ENCODE assay signal across 19 cellular contexts in the genomic region with DNA sequence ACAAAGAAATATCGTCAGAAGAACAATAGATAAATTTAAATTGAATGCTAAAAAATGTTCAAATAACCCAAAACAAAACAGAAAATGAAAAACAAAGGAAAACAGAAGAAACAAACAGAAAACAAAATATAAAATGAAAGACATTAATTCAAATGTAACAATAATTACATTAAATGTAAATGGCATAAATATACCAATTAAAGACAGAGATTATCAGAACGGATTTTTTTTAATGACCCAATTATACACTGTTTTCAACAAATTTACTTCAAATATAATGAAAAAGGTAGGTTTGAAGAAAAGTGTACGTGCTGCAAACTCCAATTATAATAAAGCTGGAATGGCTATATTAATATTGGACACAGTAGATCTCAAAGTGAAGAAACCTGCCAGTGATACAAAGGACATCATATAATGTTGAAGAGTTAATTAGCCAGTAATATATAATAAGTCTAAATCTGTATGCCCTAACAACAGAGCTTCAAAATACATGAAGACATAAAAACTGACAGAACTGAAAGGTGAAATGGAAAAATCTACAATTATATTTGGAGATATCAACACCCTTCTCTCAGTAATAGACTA.
DNase-seq lines count a peak whose midpoint lies in the region; ATAC-seq, FAIRE-seq and TF ChIP-seq lines count a peak whose summit lies in the region.
"Had no signal": no experiment of that assay in that cellular context is flagged by ENCODE, and none has a peak within 500 bp of the region (broad histone marks: within the 10 kb centered on the region; RNA-seq: fewer than 3 reads in every experiment).

No MANE protein-coding gene starts in this region.

- no peaks in the 10 kb centered on the region for H3K9me1 ChIP-seq in K562 (ENCODE audit: control insufficient read depth, insufficient read depth, low read length)

- ATAC-seq in K562 (no peak), GM21423 (IDR thresholded peaks at IDR 0.05; ENCODE audit: unreplicated experiment) (no peak), GM18519 (IDR thresholded peaks at IDR 0.05; ENCODE audit: low FRiP score, unreplicated experiment) (no peak)
- ATAC-seq: HepG2 had no signal

- H3K9me3 ChIP-seq in HEK293 (ENCODE audit: control insufficient read depth, insufficient read depth, low read depth, low read length) (no peaks in the 10 kb centered on the region), K562 (replicated peaks; ENCODE audit: control insufficient read depth, insufficient read depth, low read depth, low read length) (no peaks in the 10 kb centered on the region), HAP-1 (no peaks in the 10 kb centered on the region)

- TF ChIP-seq EP300 in K562 (IDR thresholded peaks at IDR 0.05; ENCODE audit: low read length): no peak

- no peaks in the 10 kb centered on the region for H3K4me1 ChIP-seq in HEK293 (ENCODE audit: control insufficient read depth, insufficient read depth, low read length)
- peaks cover 0 to 4% of the 10 kb centered on the region in 2 experiments; a peak in 2 of 5 replicates for H3K4me1 ChIP-seq in K562 (replicated peaks in 1 of 2; ENCODE audit: control insufficient read depth in 2 of 2, insufficient read depth in 2 of 2, low read length in 2 of 2)
- H3K4me1 ChIP-seq in HAP-1: no peaks in the 10 kb centered on the region
- H3K4me1 ChIP-seq: BLaER1 had no signal

- H3K4me2 ChIP-seq in K562 (ENCODE audit: insufficient read depth, low read length): no peak overlapping the region
- H3K4me2 ChIP-seq: BLaER1 had no signal

- TF ChIP-seq POLR2A in K562 (conservative IDR thresholded peaks at IDR 0.05): no peak

- 17% methylated on average over 2 of the region's 3 CpGs for WGBS in K562 (ENCODE audit: insufficient coverage, low coverage, missing lambda C conversion rate)

- intact Hi-C loops in K562 (cut with micrococcal nuclease): no loop called here

- H3K27me3 ChIP-seq in K562 (ENCODE audit: control insufficient read depth in 2 of 2, insufficient read depth in 2 of 2, low read length in 2 of 2) (no peaks in the 10 kb centered on the region), HAP-1 (ENCODE audit: low read depth) (no peaks in the 10 kb centered on the region)
- H3K27me3 ChIP-seq: BLaER1 had no signal

- H3K9ac ChIP-seq in K562 (ENCODE audit: insufficient read depth in 1 of 2, low read depth in 2 of 2, low read length in 2 of 2): no peak overlapping the region
- H3K9ac ChIP-seq: BLaER1 had no signal

- H4K20me1 ChIP-seq in K562 (replicated peaks; ENCODE audit: control insufficient read depth, insufficient read depth, low read length): no peaks in the 10 kb centered on the region
- H4K20me1 ChIP-seq: BLaER1 had no signal

- CTCF ChIA-PET in HEK293 (lab: Yijun Ruan, JAX) (no interaction called here), K562 (lab: Yijun Ruan, JAX; ENCODE audit: low intra/inter-chr PET ratio) (no interaction called here)

- no peak overlapping the region for H2AFZ ChIP-seq in K562 (ENCODE audit: low read depth, low read length)

- POLR2A ChIA-PET in HEK293 (lab: Yijun Ruan, JAX) (no interaction called here), K562 (lab: Yijun Ruan, JAX) (no interaction called here)

- H3K36me3 ChIP-seq in HEK293 (ENCODE audit: control insufficient read depth in 2 of 2, insufficient read depth in 1 of 2, low read length in 2 of 2) (no peaks in the 10 kb centered on the region), K562 (ENCODE audit: control insufficient read depth, insufficient read depth, low read length) (no peaks in the 10 kb centered on the region), HAP-1 (replicated peaks) (no peaks in the 10 kb centered on the region)
- H3K36me3 ChIP-seq: BLaER1 had no signal

- no peak for DNase-seq in K562 (ENCODE audit: extremely low read depth in 1 of 4, low spot score in 3 of 4)
- DNase-seq in HAP-1 (ENCODE audit: low spot score in 2 of 2): no peak
- DNase-seq: 8988T; ACHN; CD4-positive, alpha-beta memory T cell; DMS153; DMS79; GF-D8; GOT3; H7; KG1 had no signal

- TF ChIP-seq RAD21 in K562 (CRISPR knock-in tag; conservative IDR thresholded peaks at IDR 0.05 in 1 of 2, IDR thresholded peaks at IDR 0.05 in 1 of 2): no peak

- H3K79me2 ChIP-seq in K562 (ENCODE audit: control insufficient read depth, insufficient read depth, low read length): no peaks in the 10 kb centered on the region

- H3K4me3 ChIP-seq in HEK293 (ENCODE audit: low read depth, low read length): no peak overlapping the region
- H3K4me3 ChIP-seq in K562: no peak overlapping the region
- H3K4me3 ChIP-seq in HAP-1: no peak overlapping the region
- H3K4me3 ChIP-seq: BLaER1 had no signal

- in situ Hi-C loops in K562 (cut with MboI) (no loop called here), HAP-1 (cut with MboI; ENCODE audit: low sequenced_read_pairs) (no loop called here)

- no peak overlapping the region for H3K27ac ChIP-seq in HEK293 (ENCODE audit: extremely low read depth, low read depth, low read length)
- H3K27ac ChIP-seq in K562 (ENCODE audit: extremely low read depth, low read depth, low read length): no peak overlapping the region
- H3K27ac ChIP-seq: BLaER1 had no signal

- TF ChIP-seq CTCF in HEK293 (tag by site-specific recombination; IDR thresholded peaks at IDR 0.05) (no peak), K562 (IDR thresholded peaks at IDR 0.05 in 2 of 3, conservative IDR thresholded peaks at IDR 0.05 in 1 of 3; ENCODE audit: insufficient read depth in 2 of 3, low read depth in 1 of 3, low read length in 3 of 3) (no peak)

- FAIRE-seq in A204.1 (lab: Jason Lieb, UNC): peak; percentile 48
- FAIRE-seq in K562 (lab: Jason Lieb, UNC): no peak
- FAIRE-seq in islet of Langerhans (lab: Jason Lieb, UNC): peak; percentile 56
- FAIRE-seq: GM19239, HepG2 had no signal

- BruUV-seq in K562 (replicated peaks; lab: Mats Ljungman, UMichigan): no TSS peak

TF ChIP-seq in HEK293, 187 proteins besides CTCF, POLR2A, EP300 and RAD21:
- TF ChIP-seq ZNF48 (tag by site-specific recombination; IDR thresholded peaks at IDR 0.05): no peak
- TF ChIP-seq SETDB1 (IDR thresholded peaks at IDR 0.05; ENCODE audit: insufficient read length, low read length): peak; percentile 73

TF ChIP-seq in K562, 482 proteins besides CTCF, POLR2A, EP300 and RAD21:
- TF ChIP-seq ZNF445 (CRISPR knock-in tag; IDR thresholded peaks at IDR 0.05; ENCODE audit: low read depth) (no peak), ZNF140 (CRISPR knock-in tag; IDR thresholded peaks at IDR 0.05) (no peak), ZNF507 (tag; conservative IDR thresholded peaks at IDR 0.05) (peak; percentile 97), ZNF354B (CRISPR knock-in tag; IDR thresholded peaks at IDR 0.05) (peak; percentile 74; the same call in 1 of the 2 replicates)
TF ChIP-seq in K562: peak in this region for 2.
